23 cellular contexts compared by ENCODE assay signal in genomic region chr2:45399040-45399784, GRCh38.
"Had no signal": no experiment of that assay in that cellular context is flagged by ENCODE, and none has a peak within 500 bp of the region (broad histone marks: within the 10 kb centered on the region; RNA-seq: fewer than 3 reads in every experiment).

No MANE protein-coding gene starts in this region.

- H3K9ac ChIP-seq: KMS-11 had no signal

- DNase-seq: Kasumi-1, MM.1S, NCI-H1092 treated with DMSO at 0.1 percent for 48 hours, NCI-H1436, NCI-H187, NCI-H2029, NCI-H2081 treated with DMSO at 0.1 percent for 48 hours, NCI-H2171, NCI-H226, NCI-H446, NCI-H510A, NCI-H524 treated with DMSO at 0.1 percent for 48 hours, NCI-H69, NCI-H774, PC-3, SHP77, SW 1271, T-cell had no signal

- FAIRE-seq: HTR-8/SVneo had no signal

- H3K27ac ChIP-seq: HL-60, KMS-11, RWPE1 had no signal

- H3K4me2 ChIP-seq: KMS-11 had no signal

- ATAC-seq: Panc1, PC-3, T-cell had no signal
